ENCODE assay signal across 9 cellular contexts in the genomic region with DNA sequence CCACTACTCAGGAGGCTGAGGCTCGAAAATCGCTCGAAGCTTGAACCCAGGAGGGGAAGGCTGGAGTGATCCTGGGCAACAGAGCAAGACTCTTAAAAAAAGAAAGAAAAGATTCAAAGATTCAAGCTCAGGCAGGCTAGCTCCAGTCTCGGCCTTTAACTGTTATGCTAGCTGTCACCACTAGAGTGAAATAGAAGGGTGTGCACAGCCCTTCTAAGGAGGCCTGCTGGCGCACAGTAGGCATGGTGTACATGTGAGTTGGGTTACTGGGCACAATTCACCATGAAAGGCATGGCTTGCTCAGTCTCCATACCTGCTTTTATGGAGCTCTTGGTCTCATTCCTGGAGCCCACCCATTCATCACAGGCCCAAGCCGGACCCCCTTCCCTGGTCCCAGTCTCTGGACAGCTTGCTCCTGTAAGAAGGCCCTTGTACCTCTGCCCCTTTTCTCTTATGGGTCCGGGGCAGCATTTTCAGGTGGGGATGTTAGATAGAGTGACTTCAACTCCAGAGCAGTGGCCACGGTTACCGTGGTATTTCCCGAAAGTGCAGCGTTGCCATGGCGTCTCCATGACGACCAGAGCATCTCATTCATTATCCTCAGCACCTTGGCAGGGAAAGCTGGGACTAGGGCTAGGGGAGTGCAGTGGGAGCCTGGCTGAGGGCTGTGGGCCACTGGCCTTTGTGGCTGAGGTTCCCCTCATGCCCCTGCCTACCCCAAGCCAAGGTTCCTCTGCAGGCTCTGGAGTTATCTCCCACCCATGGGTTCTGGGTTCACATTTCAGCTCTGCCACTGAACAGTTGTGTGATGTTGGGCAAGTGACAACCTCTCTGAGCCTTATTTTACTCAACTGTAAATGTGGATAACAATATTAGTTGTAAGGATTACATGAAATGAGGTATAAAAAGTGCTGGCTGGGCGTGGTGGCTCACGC. TPM values are rescaled to one million over a fixed set of nuclear protein-coding genes. Genes with fewer than 3 reads are reported as not detected.
DNase-seq lines count a peak whose midpoint lies in the region; FAIRE-seq and TF ChIP-seq lines count a peak whose summit lies in the region.
"Had no signal": no experiment of that assay in that cellular context is flagged by ENCODE, and none has a peak within 500 bp of the region (broad histone marks: within the 10 kb centered on the region; RNA-seq: fewer than 3 reads in every experiment).

No MANE protein-coding gene starts in this region.

- no peaks in the 10 kb centered on the region for H3K27me3 Mint-ChIP-seq in osteocyte (ENCODE audit: unreplicated experiment)
- no peaks in the 10 kb centered on the region for H3K27me3 Mint-ChIP-seq in CD4-positive, alpha-beta memory T cell

- POLR2A ChIA-PET in CD4-positive, alpha-beta memory T cell (lab: Charles Lee; ENCODE audit: partially characterized antibody): no interaction called here

- no peak overlapping the region for H3K4me3 ChIP-seq in choroid plexus epithelial cell (ENCODE audit: low read depth, low read length)
- no peak overlapping the region for H3K4me3 ChIP-seq in CD4-positive, alpha-beta memory T cell (ENCODE audit: low read length in 2 of 2)

- no peaks in the 10 kb centered on the region for H3K27me3 ChIP-seq in CD4-positive, alpha-beta memory T cell (ENCODE audit: insufficient read depth, low read length)

- intact Hi-C loops in CD4-positive, alpha-beta memory T cell (cut with micrococcal nuclease): no loop called here

- no peak for FAIRE-seq in D721Med (lab: Jason Lieb, UNC)

- H3K27ac Mint-ChIP-seq in osteocyte (ENCODE audit: unreplicated experiment): peak overlapping the region; percentile 63
- no peak overlapping the region for H3K27ac Mint-ChIP-seq in CD4-positive, alpha-beta memory T cell

- no peaks in the 10 kb centered on the region for H3K4me1 ChIP-seq in CD4-positive, alpha-beta memory T cell (ENCODE audit: insufficient read depth, low read length)

- CTCF ChIA-PET in CD4-positive, alpha-beta memory T cell (lab: Charles Lee; ENCODE audit: partially characterized antibody): interaction anchor here (0.7 to 1.5 kb wide), 3 partner anchors 11 to 89 kb away, joined by 3 to 5 read pairs (median 4); no protein-coding TSS in a partner anchor

- DNase-seq in ELR (ENCODE audit: low read depth) (peak; percentile 48), NCI-H1105 treated with DMSO at 0.1 percent for 48 hours (lab: John Stamatoyannopoulos, UW) (peak; percentile 13), choroid plexus epithelial cell (ENCODE audit: low read depth) (no peak), osteocyte (ENCODE audit: extremely low spot score, unreplicated experiment) (no peak), COLO829 (ENCODE audit: low spot score) (no peak), D721Med (ENCODE audit: insufficient read length, low spot score) (no peak)
- no peak for DNase-seq in effector CD8-positive, alpha-beta T cell (lab: John Stamatoyannopoulos, UW)
- no peak for DNase-seq in CD4-positive, alpha-beta memory T cell
- DNase-seq: hippocampal formation had no signal

- no peak overlapping the region for H3K27ac ChIP-seq in CD4-positive, alpha-beta memory T cell (ENCODE audit: low read depth, low read length)

- no peak overlapping the region for H3K4me3 Mint-ChIP-seq in osteocyte (ENCODE audit: unreplicated experiment)
- H3K4me3 Mint-ChIP-seq in CD4-positive, alpha-beta memory T cell: no peak overlapping the region

- no peaks in the 10 kb centered on the region for H3K9me3 Mint-ChIP-seq in osteocyte (ENCODE audit: unreplicated experiment)
- no peaks in the 10 kb centered on the region for H3K9me3 Mint-ChIP-seq in CD4-positive, alpha-beta memory T cell

- H3K36me3 ChIP-seq in CD4-positive, alpha-beta memory T cell (ENCODE audit: insufficient read depth, low read length): no peaks in the 10 kb centered on the region

- TF ChIP-seq CTCF in choroid plexus epithelial cell (conservative IDR thresholded peaks at IDR 0.05; ENCODE audit: low read depth, low read length): peak; percentile 39
- TF ChIP-seq CTCF in osteocyte (IDR thresholded peaks at IDR 0.05): peak; percentile 19
- TF ChIP-seq CTCF in D721Med (IDR thresholded peaks at IDR 0.05; ENCODE audit: insufficient read depth, missing control alignments): no peak

- H3K36me3 Mint-ChIP-seq in osteocyte (ENCODE audit: unreplicated experiment): no peaks in the 10 kb centered on the region
- H3K36me3 Mint-ChIP-seq in CD4-positive, alpha-beta memory T cell: no peaks in the 10 kb centered on the region

- no peaks in the 10 kb centered on the region for H3K9me3 ChIP-seq in CD4-positive, alpha-beta memory T cell (ENCODE audit: control insufficient read depth in 1 of 2, low read length in 2 of 2)

- peaks cover 73% of the 10 kb centered on the region for H3K4me1 Mint-ChIP-seq in osteocyte (ENCODE audit: unreplicated experiment)
- H3K4me1 Mint-ChIP-seq in CD4-positive, alpha-beta memory T cell: no peaks in the 10 kb centered on the region

RNA-seq across cellular contexts. Expression of gene NDST1, which starts 5.7 kb away (rescaled TPM):
- total RNA-seq in osteocyte: 110 and 118 TPM in 2 replicates
- total RNA-seq in CD4-positive, alpha-beta memory T cell: under 1 TPM; 0.35 to 0.64 TPM
- polyA plus RNA-seq in CD4-positive, alpha-beta memory T cell: under 1 TPM in 1 of 2 donors, not detected in 1; 0.29 TPM

Comparison
In these comparisons a context has a peak if more than half of its experiments do, and no peak if none do; other contexts are left out.
1. DNase-seq: peak in ELR (single experiment) and NCI-H1105 treated with DMSO at 0.1 percent for 48 hours (single experiment); none in choroid plexus epithelial cell (single experiment), osteocyte (single experiment), COLO829 (single experiment), effector CD8-positive, alpha-beta T cell (single experiment), D721Med (single experiment) and CD4-positive, alpha-beta memory T cell (0 of 5).
2. RNA of gene NDST1, which starts 5.7 kb away (total RNA-seq): 110 to 118 TPM in osteocyte; 0.35 to 0.64 TPM in CD4-positive, alpha-beta memory T cell; every median in the first group is over 10 times any median in the second.